ENCODE assay signal across 19 cellular contexts in the genomic region with DNA sequence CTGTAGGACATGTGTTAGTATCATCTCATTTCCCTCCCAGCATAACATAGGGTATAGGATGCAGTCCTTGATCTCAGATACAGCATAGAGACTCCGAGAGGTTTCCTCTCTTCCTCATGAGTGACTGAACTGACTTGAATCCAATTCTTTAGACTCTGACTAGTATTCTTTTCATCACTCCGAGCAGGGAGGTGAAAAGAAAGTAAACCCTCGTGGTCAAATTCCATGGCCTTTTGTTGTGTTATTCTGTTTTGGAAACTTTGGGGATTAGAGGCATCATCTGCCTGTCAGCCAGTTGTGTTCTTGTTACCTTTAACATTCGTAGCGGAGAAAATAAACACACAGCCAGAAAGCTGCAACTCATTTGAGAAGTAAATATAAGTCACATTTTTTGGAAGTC.
DNase-seq lines count a peak whose midpoint lies in the region; ATAC-seq, FAIRE-seq and TF ChIP-seq lines count a peak whose summit lies in the region.
"Had no signal": no experiment of that assay in that cellular context is flagged by ENCODE, and none has a peak within 500 bp of the region (broad histone marks: within the 10 kb centered on the region; RNA-seq: fewer than 3 reads in every experiment).

No MANE protein-coding gene starts in this region.

- FAIRE-seq in astrocyte (lab: Jason Lieb, UNC) (peak; percentile 34), endometrium (lab: Jason Lieb, UNC) (peak; percentile 55)
- FAIRE-seq: GM12891 had no signal

- H3K27ac ChIP-seq in GM23338 (ENCODE audit: low read depth) (no peak overlapping the region), astrocyte (ENCODE audit: low read depth, low read length) (no peak overlapping the region), neural progenitor cell (no peak overlapping the region)

- H3K27ac Mint-ChIP-seq in GM23338 (0 out of 2 replicates have a peak overlapping the region, but pooled peaks have one; percentile 58), astrocyte (ENCODE audit: unreplicated experiment) (no peak overlapping the region), neural progenitor cell (no peak overlapping the region)
- H3K27ac Mint-ChIP-seq: CD4-positive, CD25-positive, alpha-beta regulatory T cell had no signal

- H3K36me3 ChIP-seq in GM23338 (ENCODE audit: insufficient read depth): no peaks in the 10 kb centered on the region
- peaks cover 4% of the 10 kb centered on the region for H3K36me3 ChIP-seq in astrocyte (ENCODE audit: insufficient read depth, low read length)
- H3K36me3 ChIP-seq in neural progenitor cell: no peaks in the 10 kb centered on the region

- H3K9ac ChIP-seq in astrocyte (ENCODE audit: low read length): no peak overlapping the region
- H3K9ac ChIP-seq in neural progenitor cell: no peak overlapping the region

- TF ChIP-seq CTCF in GM23338 (conservative IDR thresholded peaks at IDR 0.05; ENCODE audit: low read depth in 2 of 2) (no peak), astrocyte (IDR thresholded peaks at IDR 0.05; ENCODE audit: insufficient read depth, low read depth, low read length) (no peak), neural progenitor cell (IDR thresholded peaks at IDR 0.05) (no peak)

- H3K4me1 Mint-ChIP-seq in GM23338: peaks cover 18% of the 10 kb centered on the region
- H3K4me1 Mint-ChIP-seq in astrocyte (ENCODE audit: low read depth, unreplicated experiment): peaks cover 11% of the 10 kb centered on the region
- peaks cover 4% of the 10 kb centered on the region for H3K4me1 Mint-ChIP-seq in neural progenitor cell

- no peaks in the 10 kb centered on the region; the same call in 1 of the 2 replicates for H3K4me1 ChIP-seq in GM23338 (ENCODE audit: insufficient read depth)
- peaks cover 4% of the 10 kb centered on the region for H3K4me1 ChIP-seq in astrocyte (ENCODE audit: insufficient read depth, low read length)
- H3K4me1 ChIP-seq in neural progenitor cell: peaks cover 21% of the 10 kb centered on the region

- H3K36me3 Mint-ChIP-seq in GM23338 (ENCODE audit: low read depth): no peaks in the 10 kb centered on the region
- peaks cover 3% of the 10 kb centered on the region for H3K36me3 Mint-ChIP-seq in astrocyte (ENCODE audit: low read depth, unreplicated experiment)
- H3K36me3 Mint-ChIP-seq in neural progenitor cell: no peaks in the 10 kb centered on the region
- H3K36me3 Mint-ChIP-seq: CD8-positive, alpha-beta memory T cell had no signal

- no peaks in the 10 kb centered on the region for H3K27me3 ChIP-seq in GM23338 (ENCODE audit: insufficient read depth)
- no peaks in the 10 kb centered on the region for H3K27me3 ChIP-seq in astrocyte (ENCODE audit: insufficient read depth, low read length)
- H3K27me3 ChIP-seq in neural progenitor cell: no peaks in the 10 kb centered on the region
- H3K27me3 ChIP-seq: BE2C had no signal

- H3K27me3 Mint-ChIP-seq in GM23338 (ENCODE audit: insufficient read depth, low read depth, poor library complexity) (no peaks in the 10 kb centered on the region), astrocyte (ENCODE audit: low read depth, unreplicated experiment) (no peaks in the 10 kb centered on the region), neural progenitor cell (ENCODE audit: insufficient read depth, low read depth) (peaks cover 7% of the 10 kb centered on the region)
- H3K27me3 Mint-ChIP-seq: CD4-positive, CD25-positive, alpha-beta regulatory T cell; CD8-positive, alpha-beta memory T cell had no signal

- H3K4me3 Mint-ChIP-seq in GM23338: no peak overlapping the region
- no peak overlapping the region for H3K4me3 Mint-ChIP-seq in astrocyte (ENCODE audit: unreplicated experiment)
- no peak overlapping the region for H3K4me3 Mint-ChIP-seq in neural progenitor cell
- H3K4me3 Mint-ChIP-seq: CD4-positive, CD25-positive, alpha-beta regulatory T cell; CD8-positive, alpha-beta memory T cell; H9 had no signal

- H2AFZ ChIP-seq in GM23338 (no peak overlapping the region), astrocyte (ENCODE audit: low read depth, low read length) (no peak overlapping the region), neural progenitor cell (replicated peaks) (no peak overlapping the region)

- no peak for DNase-seq in GM23338 (ENCODE audit: low spot score)
- no peak for DNase-seq in astrocyte (ENCODE audit: low read depth)
- peak; percentile 67 for DNase-seq in neural progenitor cell (ENCODE audit: low spot score)
- no peak for DNase-seq in SKM-1 (lab: John Stamatoyannopoulos, UW; ENCODE audit: unreplicated experiment)
- DNase-seq in activated CD4-positive, alpha-beta T cell treated with anti-CD3 and anti-CD28 coated beads, Interleukin-2, amount 50 U/mL, for 48 hours: no peak
- DNase-seq: BE2C; C1 segment of cervical spinal cord; CD4-positive, CD25-positive, alpha-beta regulatory T cell; CD8-positive, alpha-beta memory T cell; COR-L47; DMS 273 treated with DMSO at 0.1 percent for 48 hours; DMS53; DND-41; EL; GOT3; H9 had no signal

- no peak for ATAC-seq in GM23338
- no peak for ATAC-seq in HG03432 (IDR thresholded peaks at IDR 0.05; ENCODE audit: unreplicated experiment)

- H3K9me3 ChIP-seq in astrocyte (ENCODE audit: insufficient read depth, low read depth, low read length) (no peaks in the 10 kb centered on the region), neural progenitor cell (ENCODE audit: low read depth) (no peaks in the 10 kb centered on the region)

- H3K9me2 ChIP-seq in GM23338 (ENCODE audit: insufficient read depth): no peaks in the 10 kb centered on the region

- no peaks in the 10 kb centered on the region for H3K79me2 ChIP-seq in GM23338 (replicated peaks; ENCODE audit: insufficient read depth)
- H3K79me2 ChIP-seq in astrocyte (ENCODE audit: insufficient read depth, low read length): no peaks in the 10 kb centered on the region
- H3K79me2 ChIP-seq in neural progenitor cell (ENCODE audit: low read depth): no peaks in the 10 kb centered on the region

- H4K20me1 ChIP-seq in GM23338 (replicated peaks; ENCODE audit: insufficient read depth): no peaks in the 10 kb centered on the region
- peaks cover 4% of the 10 kb centered on the region for H4K20me1 ChIP-seq in astrocyte (ENCODE audit: insufficient read depth, low read length)
- H4K20me1 ChIP-seq in neural progenitor cell (ENCODE audit: low read depth): no peaks in the 10 kb centered on the region

- H3K4me3 ChIP-seq in GM23338: no peak overlapping the region
- H3K4me3 ChIP-seq in astrocyte (ENCODE audit: insufficient read depth, low read depth, low read length): no peak overlapping the region
- H3K4me3 ChIP-seq in neural progenitor cell: no peak overlapping the region

- H3K4me2 ChIP-seq in GM23338: no peak overlapping the region
- H3K4me2 ChIP-seq in astrocyte (ENCODE audit: low read length): no peak overlapping the region
- peak overlapping the region; percentile 42 for H3K4me2 ChIP-seq in neural progenitor cell

- H3K9me3 Mint-ChIP-seq in GM23338: no peaks in the 10 kb centered on the region
- H3K9me3 Mint-ChIP-seq in astrocyte (ENCODE audit: unreplicated experiment): no peaks in the 10 kb centered on the region
- H3K9me3 Mint-ChIP-seq in neural progenitor cell: no peaks in the 10 kb centered on the region
- H3K9me3 Mint-ChIP-seq: CD8-positive, alpha-beta memory T cell; H9 had no signal

- no peaks in the 10 kb centered on the region for H3F3A ChIP-seq in GM23338 (replicated peaks; ENCODE audit: low read depth)
- H3F3A ChIP-seq in neural progenitor cell (ENCODE audit: low read depth): peaks cover 6% of the 10 kb centered on the region

TF ChIP-seq in GM23338, 12 proteins besides CTCF, POLR2A, EP300 and RAD21:
- TF ChIP-seq EZH2phosphoT487 (IDR thresholded peaks at IDR 0.05; ENCODE audit: unreplicated experiment): no peak
- TF ChIP-seq CREB1 (CRISPR knock-in tag; IDR thresholded peaks at IDR 0.05; ENCODE audit: low read depth): no peak
- TF ChIP-seq ZNF114 (CRISPR knock-in tag; IDR thresholded peaks at IDR 0.05): no peak
- TF ChIP-seq, protein P1, sequence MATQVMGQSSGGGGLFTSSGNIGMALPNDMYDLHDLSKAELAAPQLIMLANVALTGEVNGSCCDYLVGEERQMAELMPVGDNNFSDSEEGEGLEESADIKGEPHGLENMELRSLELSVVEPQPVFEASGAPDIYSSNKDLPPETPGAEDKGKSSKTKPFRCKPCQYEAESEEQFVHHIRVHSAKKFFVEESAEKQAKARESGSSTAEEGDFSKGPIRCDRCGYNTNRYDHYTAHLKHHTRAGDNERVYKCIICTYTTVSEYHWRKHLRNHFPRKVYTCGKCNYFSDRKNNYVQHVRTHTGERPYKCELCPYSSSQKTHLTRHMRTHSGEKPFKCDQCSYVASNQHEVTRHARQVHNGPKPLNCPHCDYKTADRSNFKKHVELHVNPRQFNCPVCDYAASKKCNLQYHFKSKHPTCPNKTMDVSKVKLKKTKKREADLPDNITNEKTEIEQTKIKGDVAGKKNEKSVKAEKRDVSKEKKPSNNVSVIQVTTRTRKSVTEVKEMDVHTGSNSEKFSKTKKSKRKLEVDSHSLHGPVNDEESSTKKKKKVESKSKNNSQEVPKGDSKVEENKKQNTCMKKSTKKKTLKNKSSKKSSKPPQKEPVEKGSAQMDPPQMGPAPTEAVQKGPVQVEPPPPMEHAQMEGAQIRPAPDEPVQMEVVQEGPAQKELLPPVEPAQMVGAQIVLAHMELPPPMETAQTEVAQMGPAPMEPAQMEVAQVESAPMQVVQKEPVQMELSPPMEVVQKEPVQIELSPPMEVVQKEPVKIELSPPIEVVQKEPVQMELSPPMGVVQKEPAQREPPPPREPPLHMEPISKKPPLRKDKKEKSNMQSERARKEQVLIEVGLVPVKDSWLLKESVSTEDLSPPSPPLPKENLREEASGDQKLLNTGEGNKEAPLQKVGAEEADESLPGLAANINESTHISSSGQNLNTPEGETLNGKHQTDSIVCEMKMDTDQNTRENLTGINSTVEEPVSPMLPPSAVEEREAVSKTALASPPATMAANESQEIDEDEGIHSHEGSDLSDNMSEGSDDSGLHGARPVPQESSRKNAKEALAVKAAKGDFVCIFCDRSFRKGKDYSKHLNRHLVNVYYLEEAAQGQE (IDR thresholded peaks at IDR 0.05; ENCODE audit: unreplicated experiment): no peak
- TF ChIP-seq NANOG (IDR thresholded peaks at IDR 0.05; ENCODE audit: borderline replicate concordance): no peak
TF ChIP-seq in GM23338: peak in this region for 0.
